Comparison of ENCODE assay signal across 8 cellular contexts in the genomic region with DNA sequence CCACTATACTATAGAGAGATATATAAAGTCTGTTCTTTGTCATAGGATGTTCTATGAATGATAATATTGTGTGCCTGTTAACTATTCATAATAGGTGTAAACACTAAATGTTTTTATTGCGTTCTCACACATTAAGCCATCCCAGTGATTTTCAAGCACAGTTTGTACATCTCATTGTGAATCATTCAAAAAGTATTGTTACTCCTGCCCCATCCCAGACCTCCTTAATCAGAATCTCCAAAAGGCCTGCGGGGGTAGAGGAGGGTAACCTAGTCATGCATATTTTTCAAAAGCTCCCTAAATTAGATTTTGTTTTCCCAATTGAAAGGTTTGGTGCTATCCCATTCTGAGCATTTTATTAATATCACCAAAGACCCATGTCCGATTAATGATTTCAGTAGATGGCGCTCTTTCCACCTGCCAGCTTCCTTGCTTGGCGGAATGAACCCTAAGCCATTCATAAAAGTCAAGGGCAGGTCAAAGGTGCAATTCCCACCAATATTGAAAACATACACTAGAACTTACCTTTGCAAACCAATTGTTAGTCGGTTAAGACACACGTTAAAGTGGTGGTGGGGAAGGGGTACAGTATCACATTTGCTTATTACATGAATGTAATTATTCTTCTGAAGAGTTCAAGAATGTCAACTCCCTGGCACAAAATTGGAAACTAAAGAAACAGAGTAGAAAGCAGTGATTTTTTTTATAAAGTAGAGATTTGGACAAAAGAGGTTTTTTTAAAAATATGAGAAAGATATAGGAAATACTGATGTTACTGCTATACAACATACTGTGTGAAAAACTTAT. TPM values are rescaled to one million over a fixed set of nuclear protein-coding genes. Genes with fewer than 3 reads are reported as not detected.
DNase-seq lines count a peak whose midpoint lies in the region; ATAC-seq and TF ChIP-seq lines count a peak whose summit lies in the region.

No MANE protein-coding gene starts in this region.

- intact Hi-C loops in CD8-positive, alpha-beta T cell (cut with DNase I, micrococcal nuclease): loop anchor here (1.0 kb wide), 2 partner anchors 330 to 573 kb away; no protein-coding TSS in a partner anchor
- intact Hi-C loops in naive thymus-derived CD4-positive, alpha-beta T cell (cut with micrococcal nuclease): loop anchor here (1.0 to 2.0 kb wide), 3 partner anchors 330 to 574 kb away; no protein-coding TSS in a partner anchor

- H3K27ac ChIP-seq in CD8-positive, alpha-beta T cell (ENCODE audit: low read depth, low read length): no peak overlapping the region
- H3K27ac ChIP-seq in naive thymus-derived CD4-positive, alpha-beta T cell (ENCODE audit: low read depth, low read length): no peak overlapping the region

- no peaks in the 10 kb centered on the region for H3K27me3 Mint-ChIP-seq in CD8-positive, alpha-beta T cell (ENCODE audit: low read depth)
- H3K27me3 Mint-ChIP-seq in effector memory CD8-positive, alpha-beta T cell: peaks cover 0 to 5% of the 10 kb centered on the region in 2 donors
- peaks cover 0 to 2% (median 0%) of the 10 kb centered on the region in 5 donors for H3K27me3 Mint-ChIP-seq in naive thymus-derived CD4-positive, alpha-beta T cell

- POLR2A ChIA-PET in CD8-positive, alpha-beta T cell (lab: Charles Lee): interaction anchor here (1.9 kb wide), 1 partner anchor 333 kb away, joined by 13 read pairs; the partner anchor contains the start of gene PPA2
- POLR2A ChIA-PET in naive thymus-derived CD4-positive, alpha-beta T cell (lab: Charles Lee): interaction anchor here (1.6 kb wide), 1 partner anchor 333 kb away, joined by 10 read pairs; the partner anchor contains the start of gene PPA2

- DNase-seq in CD8-positive, alpha-beta T cell: peak in 5 of 7 experiments; percentile 26 to 56 (median 40)
- DNase-seq in T-helper 9 cell (peak; percentile 10), SKM-1 (lab: John Stamatoyannopoulos, UW; ENCODE audit: unreplicated experiment) (no peak)
- DNase-seq in effector memory CD8-positive, alpha-beta T cell: peak; percentile 42 to 47 (median 44)
- DNase-seq in naive thymus-derived CD4-positive, alpha-beta T cell: peak in 8 of 9 donors; percentile 24 to 62 (median 54)

- TF ChIP-seq POLR2A in GM18505 (IDR thresholded peaks at IDR 0.05; ENCODE audit: borderline replicate concordance, extremely low read depth, insufficient read depth, insufficient read length): no peak

- H3K4me3 ChIP-seq in CD8-positive, alpha-beta T cell (ENCODE audit: low read depth, low read length): no peak overlapping the region
- no peak overlapping the region for H3K4me3 ChIP-seq in naive thymus-derived CD4-positive, alpha-beta T cell (ENCODE audit: low read length)

- no peaks in the 10 kb centered on the region for H3K9me3 ChIP-seq in CD8-positive, alpha-beta T cell (ENCODE audit: low read length)
- H3K9me3 ChIP-seq in naive thymus-derived CD4-positive, alpha-beta T cell (ENCODE audit: control insufficient read depth in 2 of 3, low read length in 3 of 3): no peaks in the 10 kb centered on the region

- peak; percentile 59 for TF ChIP-seq CTCF in CD8-positive, alpha-beta T cell (IDR thresholded peaks at IDR 0.05)

- peaks cover 8% of the 10 kb centered on the region for H3K4me1 Mint-ChIP-seq in CD8-positive, alpha-beta T cell (ENCODE audit: low read depth)
- H3K4me1 Mint-ChIP-seq in effector memory CD8-positive, alpha-beta T cell (ENCODE audit: low read depth in 2 of 2): peaks cover 8 to 10% of the 10 kb centered on the region in 2 donors
- peaks cover 0 to 17% (median 8%) of the 10 kb centered on the region in 7 donors for H3K4me1 Mint-ChIP-seq in naive thymus-derived CD4-positive, alpha-beta T cell

- H3K9me3 Mint-ChIP-seq in CD8-positive, alpha-beta T cell: no peaks in the 10 kb centered on the region
- H3K9me3 Mint-ChIP-seq in effector memory CD8-positive, alpha-beta T cell: no peaks in the 10 kb centered on the region
- no peaks in the 10 kb centered on the region for H3K9me3 Mint-ChIP-seq in naive thymus-derived CD4-positive, alpha-beta T cell

- no peaks in the 10 kb centered on the region for H3K27me3 ChIP-seq in CD8-positive, alpha-beta T cell (ENCODE audit: insufficient read depth, low read length)
- H3K27me3 ChIP-seq in naive thymus-derived CD4-positive, alpha-beta T cell (ENCODE audit: control insufficient read depth in 2 of 2, insufficient read depth in 2 of 2, low read length in 2 of 2): no peaks in the 10 kb centered on the region

- H3K36me3 Mint-ChIP-seq in CD8-positive, alpha-beta T cell: peaks cover 3% of the 10 kb centered on the region
- peaks cover 7% of the 10 kb centered on the region for H3K36me3 Mint-ChIP-seq in effector memory CD8-positive, alpha-beta T cell (ENCODE audit: insufficient read depth)
- H3K36me3 Mint-ChIP-seq in naive thymus-derived CD4-positive, alpha-beta T cell: no peaks in the 10 kb centered on the region

- H3K27ac Mint-ChIP-seq in CD8-positive, alpha-beta T cell: no peak overlapping the region
- no peak overlapping the region for H3K27ac Mint-ChIP-seq in effector memory CD8-positive, alpha-beta T cell
- no peak overlapping the region for H3K27ac Mint-ChIP-seq in naive thymus-derived CD4-positive, alpha-beta T cell

- no peaks in the 10 kb centered on the region for H3K36me3 ChIP-seq in CD8-positive, alpha-beta T cell (ENCODE audit: insufficient read depth, low read length)
- no peaks in the 10 kb centered on the region for H3K36me3 ChIP-seq in naive thymus-derived CD4-positive, alpha-beta T cell (ENCODE audit: control insufficient read depth in 2 of 3, insufficient read depth in 3 of 3, low read length in 3 of 3)

- H3K4me1 ChIP-seq in CD8-positive, alpha-beta T cell (ENCODE audit: insufficient read depth, low read length): peaks cover 6% of the 10 kb centered on the region
- H3K4me1 ChIP-seq in naive thymus-derived CD4-positive, alpha-beta T cell (ENCODE audit: control insufficient read depth in 2 of 2, insufficient read depth in 2 of 2, low read length in 2 of 2): peaks cover 0 to under 1% of the 10 kb centered on the region in 2 donors

- no peak overlapping the region for H3K4me3 Mint-ChIP-seq in CD8-positive, alpha-beta T cell
- H3K4me3 Mint-ChIP-seq in effector memory CD8-positive, alpha-beta T cell: no peak overlapping the region
- H3K4me3 Mint-ChIP-seq in naive thymus-derived CD4-positive, alpha-beta T cell: no peak overlapping the region

- CTCF ChIA-PET in CD8-positive, alpha-beta T cell (lab: Charles Lee): interaction anchor here (0.7 to 4.1 kb wide), 12 partner anchors 9 to 574 kb away, joined by 3 to 26 read pairs (median 4); partner anchors contain the start of gene PPA2
- CTCF ChIA-PET in naive thymus-derived CD4-positive, alpha-beta T cell (lab: Charles Lee): interaction anchor here (0.6 to 1.7 kb wide), 6 partner anchors 10 to 333 kb away, joined by 3 to 10 read pairs (median 3); partner anchors contain the start of gene PPA2

- no peak for ATAC-seq in CD8-positive, alpha-beta T cell
- ATAC-seq in GM21723 (IDR thresholded peaks at IDR 0.05; ENCODE audit: unreplicated experiment) (peak; percentile 55), GM21825 (IDR thresholded peaks at IDR 0.05; ENCODE audit: unreplicated experiment) (no peak), GM18505 (IDR thresholded peaks at IDR 0.05; ENCODE audit: unreplicated experiment) (no peak)
- ATAC-seq in effector memory CD8-positive, alpha-beta T cell (replicated peaks): peak; percentile 66
- ATAC-seq in naive thymus-derived CD4-positive, alpha-beta T cell: peak; percentile 46

RNA-seq across cellular contexts. Expression of gene TET2, which starts 5.8 kb away (rescaled TPM):
- 10 to 100 TPM; 49.8 to 53.9 TPM for total RNA-seq in CD8-positive, alpha-beta T cell
- total RNA-seq in naive thymus-derived CD4-positive, alpha-beta T cell: 10 to 100 TPM; 15.2 to 78.4 (median 32.2) TPM
- polyA plus RNA-seq in naive thymus-derived CD4-positive, alpha-beta T cell: 10 to 100 TPM; 12.8 to 17.5 TPM

Comparison
In these comparisons a context has a peak if more than half of its experiments do, and no peak if none do; other contexts are left out.
1. ATAC-seq: peak in GM21723 (single experiment), effector memory CD8-positive, alpha-beta T cell (single experiment) and naive thymus-derived CD4-positive, alpha-beta T cell (single experiment); none in CD8-positive, alpha-beta T cell (single experiment), GM21825 (single experiment) and GM18505 (single experiment).